ENCODE assay signal across 9 cellular contexts in the genomic region with DNA sequence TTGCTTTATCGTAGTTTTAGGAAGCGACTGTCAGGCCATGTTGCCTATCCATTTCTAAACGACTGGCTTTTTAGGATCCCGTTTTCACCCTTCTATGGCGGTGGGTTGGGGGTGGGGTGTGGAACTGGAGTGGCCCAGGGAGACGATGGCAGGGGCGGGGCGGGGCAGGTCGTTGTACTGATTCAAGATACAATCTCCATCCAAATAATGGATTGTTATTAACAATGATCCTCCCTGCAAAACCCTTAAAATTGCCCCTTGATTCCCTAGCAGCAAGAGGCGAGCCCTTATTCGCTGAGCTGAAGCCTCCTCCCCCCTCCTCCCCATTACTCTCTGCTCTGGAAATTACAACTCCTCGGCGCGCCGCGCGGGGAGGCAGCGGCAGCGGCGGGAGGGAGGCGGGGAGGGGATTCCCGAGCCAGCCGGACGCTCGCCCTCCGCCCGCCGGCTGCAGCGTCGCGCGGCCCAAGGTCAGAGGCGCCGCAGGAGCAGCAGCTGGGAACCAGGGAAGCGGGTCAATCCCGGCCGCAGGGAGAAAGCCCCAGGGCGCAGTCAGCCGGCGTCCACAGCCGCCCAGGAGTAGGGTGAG. TPM values are rescaled to one million over a fixed set of nuclear protein-coding genes. Genes with fewer than 3 reads are reported as not detected.
A peak's percentile ranks its signal among the peaks of the same experiment; 100 is the strongest.
DNase-seq lines count a peak whose midpoint lies in the region; ATAC-seq, FAIRE-seq and TF ChIP-seq lines count a peak whose summit lies in the region.
"Had no signal": no experiment of that assay in that cellular context is flagged by ENCODE, and none has a peak within 500 bp of the region (broad histone marks: within the 10 kb centered on the region; RNA-seq: fewer than 3 reads in every experiment).

A gene (plus strand): TSS at position 348 of the 589 bp plus-strand sequence. CDS start 912 bp downstream, outside the sequence.

- TF ChIP-seq CTCF in endothelial cell of umbilical vein (IDR thresholded peaks at IDR 0.05; ENCODE audit: extremely low read depth in 1 of 2, insufficient read depth in 1 of 2, low read depth in 1 of 2, low read length in 2 of 2), result no peak
- no peak for TF ChIP-seq CTCF in neural progenitor cell (IDR thresholded peaks at IDR 0.05)

- no peak for ATAC-seq in HG03521 (IDR thresholded peaks at IDR 0.05; ENCODE audit: unreplicated experiment)

- CTCF ChIA-PET in endothelial cell of umbilical vein (lab: Charles Lee), result interaction anchor here (1.2 to 1.8 kb wide), 4 partner anchors 54 to 520 kb away, joined by 3 to 5 read pairs (median 4); a partner anchor contains a TSS

- peaks cover 11% of the 10 kb centered on the region for H3F3A ChIP-seq in neural progenitor cell (ENCODE audit: low read depth)

- no peaks in the 10 kb centered on the region for H3K4me1 ChIP-seq in endothelial cell of umbilical vein (ENCODE audit: control insufficient read depth, extremely low read depth, insufficient read depth, low read length)
- H3K4me1 ChIP-seq in neural progenitor cell, result peaks cover 23% of the 10 kb centered on the region

- POLR2A ChIA-PET in endothelial cell of umbilical vein (lab: Charles Lee), result no interaction called here

- peak within 1 kb of the TSS; percentile 53 for H3K4me2 ChIP-seq in endothelial cell of umbilical vein (ENCODE audit: insufficient read depth, low read length)
- peak within 1 kb of the TSS; percentile 89 for H3K4me2 ChIP-seq in neural progenitor cell
- H3K4me2 ChIP-seq: KMS-11 had no signal

- DNase-seq in H7 (peak; percentile 91), NCI-H526 treated with DMSO at 0.1 percent for 48 hours (lab: John Stamatoyannopoulos, UW) (peak; percentile 21), endothelial cell of umbilical vein (ENCODE audit: low read depth, low spot score) (peak; percentile 21), neural progenitor cell (ENCODE audit: low spot score) (peak; percentile 74), NCI-H2029 treated with DMSO at 0.1 percent for 48 hours (lab: John Stamatoyannopoulos, UW) (no peak), SKM-1 (lab: John Stamatoyannopoulos, UW; ENCODE audit: unreplicated experiment) (no peak), dedifferentiated amniotic fluid mesenchymal stem cell (ENCODE audit: extremely low spot score) (no peak)

- H3K9me1 ChIP-seq in endothelial cell of umbilical vein (replicated peaks; ENCODE audit: control insufficient read depth, extremely low read depth, insufficient read depth, low read length), result no peaks in the 10 kb centered on the region

- no peak within 1 kb of the TSS for H2AFZ ChIP-seq in endothelial cell of umbilical vein (ENCODE audit: low read depth, low read length)
- H2AFZ ChIP-seq in neural progenitor cell (replicated peaks), result no peak within 1 kb of the TSS

- H3K27ac ChIP-seq in endothelial cell of umbilical vein (ENCODE audit: insufficient read depth, low read depth, low read length) (no peak within 1 kb of the TSS), neural progenitor cell (no peak within 1 kb of the TSS)
- H3K27ac ChIP-seq: KMS-11 had no signal

- H3K9ac ChIP-seq in endothelial cell of umbilical vein (replicated peaks; ENCODE audit: extremely low read depth, insufficient read depth, low read length), result no peak within 1 kb of the TSS
- no peak within 1 kb of the TSS for H3K9ac ChIP-seq in neural progenitor cell
- H3K9ac ChIP-seq: KMS-11 had no signal

- H3K36me3 ChIP-seq in H7 (replicated peaks; ENCODE audit: control insufficient read depth, insufficient read depth, low read length) (no peaks in the 10 kb centered on the region), endothelial cell of umbilical vein (ENCODE audit: control insufficient read depth in 2 of 2, extremely low read depth in 1 of 2, insufficient read depth in 2 of 2, low read length in 2 of 2) (no peaks in the 10 kb centered on the region), neural progenitor cell (no peaks in the 10 kb centered on the region)

- H3K27me3 ChIP-seq in H7 (ENCODE audit: control insufficient read depth, insufficient read depth, low read length) (peaks cover 78% of the 10 kb centered on the region), endothelial cell of umbilical vein (ENCODE audit: control insufficient read depth in 2 of 2, insufficient read depth in 2 of 2, low read length in 2 of 2) (peaks cover 57 to 74% of the 10 kb centered on the region in 2 experiments), neural progenitor cell (peaks cover 100% of the 10 kb centered on the region)

- intact Hi-C loops in endothelial cell of umbilical vein (cut with micrococcal nuclease), result loop anchor here (1.0 to 5.0 kb wide), 4 partner anchors 23 to 135 kb away; no protein-coding TSS in a partner anchor

- no TSS peak for BruUV-seq in endothelial cell of umbilical vein (replicated peaks; lab: Mats Ljungman, UMichigan)

- H3K4me1 Mint-ChIP-seq in neural progenitor cell, result peaks cover 4% of the 10 kb centered on the region

- no peaks in the 10 kb centered on the region for H3K9me3 ChIP-seq in endothelial cell of umbilical vein (replicated peaks; ENCODE audit: control insufficient read depth, insufficient read depth, low read length)
- H3K9me3 ChIP-seq in neural progenitor cell (ENCODE audit: low read depth), result no peaks in the 10 kb centered on the region

- H4K20me1 ChIP-seq in endothelial cell of umbilical vein (replicated peaks; ENCODE audit: control insufficient read depth, extremely low read depth, insufficient read depth, low read length) (no peaks in the 10 kb centered on the region), neural progenitor cell (ENCODE audit: low read depth) (peaks cover 41% of the 10 kb centered on the region)

- peaks cover 46% of the 10 kb centered on the region for H3K27me3 Mint-ChIP-seq in neural progenitor cell (ENCODE audit: insufficient read depth, low read depth)

- dilution Hi-C loops in endothelial cell of umbilical vein (cut with MboI; ENCODE audit: extremely low pct_ligation_motif_present, low sequenced_read_pairs), result no loop called here

- no peak within 1 kb of the TSS for H3K27ac Mint-ChIP-seq in neural progenitor cell

- H3K4me3 ChIP-seq in H7 (ENCODE audit: insufficient read depth, low read depth, low read length) (peak within 1 kb of the TSS; percentile 35), endothelial cell of umbilical vein (replicated peaks in 1 of 3; ENCODE audit: insufficient read depth in 1 of 3, low read depth in 1 of 3, low read length in 3 of 3) (peak within 1 kb of the TSS in 1 of 3 experiments; percentile 19), neural progenitor cell (peak within 1 kb of the TSS; percentile 46)

- H3K9me3 Mint-ChIP-seq in neural progenitor cell, result no peaks in the 10 kb centered on the region

- H3K79me2 ChIP-seq in endothelial cell of umbilical vein (ENCODE audit: control insufficient read depth, insufficient read depth, low read length) (no peaks in the 10 kb centered on the region), neural progenitor cell (ENCODE audit: low read depth) (no peaks in the 10 kb centered on the region)

- TF ChIP-seq POLR2A in endothelial cell of umbilical vein (IDR thresholded peaks at IDR 0.05; ENCODE audit: low read depth, low read length), result no peak

- H3K4me3 Mint-ChIP-seq in neural progenitor cell, result peak within 1 kb of the TSS; percentile 84

- FAIRE-seq in endothelial cell of umbilical vein (lab: Jason Lieb, UNC), result no peak

- H3K36me3 Mint-ChIP-seq in neural progenitor cell, result no peaks in the 10 kb centered on the region

TF ChIP-seq in endothelial cell of umbilical vein, 7 proteins besides CTCF, POLR2A, EP300 and RAD21:
- no peak for TF ChIP-seq POLR2AphosphoS5 (IDR thresholded peaks at IDR 0.05; ENCODE audit: insufficient read depth, low read depth, low read length)
- no peak for TF ChIP-seq MYC (IDR thresholded peaks at IDR 0.05; ENCODE audit: low read depth, low read length)
- TF ChIP-seq, protein P1, sequence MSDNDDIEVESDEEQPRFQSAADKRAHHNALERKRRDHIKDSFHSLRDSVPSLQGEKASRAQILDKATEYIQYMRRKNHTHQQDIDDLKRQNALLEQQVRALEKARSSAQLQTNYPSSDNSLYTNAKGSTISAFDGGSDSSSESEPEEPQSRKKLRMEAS (IDR thresholded peaks at IDR 0.05; ENCODE audit: insufficient read depth, insufficient read length), result no peak
- no peak for TF ChIP-seq FOS (IDR thresholded peaks at IDR 0.05; ENCODE audit: borderline replicate concordance, insufficient read depth, low read length)
- TF ChIP-seq EZH2 (IDR thresholded peaks at IDR 0.05; ENCODE audit: borderline replicate concordance, low read depth, low read length, severe bottlenecking), result no peak
- no peak for TF ChIP-seq GATA2 (IDR thresholded peaks at IDR 0.05; ENCODE audit: insufficient read depth, insufficient read length, low read depth, low read length)
- no peak for TF ChIP-seq JUN (IDR thresholded peaks at IDR 0.05; ENCODE audit: borderline replicate concordance, insufficient read depth, insufficient read length, low read depth)

RNA-seq across cellular contexts. Expression of the gene that starts here (rescaled TPM):
- not detected in 2 replicates for total RNA-seq in H7 (2014; rRNA removed; shearing (Covaris generic))
- total RNA-seq in endothelial cell of umbilical vein (not detected in 2 replicates), neural progenitor cell (ENCODE audit: low replicate concordance) (not detected in 2 replicates)
- not detected in 2 replicates for polyA plus RNA-seq in endothelial cell of umbilical vein
- polyA plus RNA-seq in endothelial cell of umbilical vein (2011; cell fraction: cytosol; rRNA removed), result not detected in 2 replicates
- polyA plus RNA-seq in endothelial cell of umbilical vein (2011; cell fraction: nucleus; rRNA removed), result not detected in 2 replicates
- not detected in 2 replicates for polyA plus RNA-seq in endothelial cell of umbilical vein (2012)
- polyA minus RNA-seq in endothelial cell of umbilical vein, result 0.11 TPM in 1 of 2 replicates, not detected in the other
- polyA minus RNA-seq in endothelial cell of umbilical vein (2011; cell fraction: cytosol; rRNA and poly(A)+ RNA removed), result not detected
- polyA minus RNA-seq in endothelial cell of umbilical vein (2011; cell fraction: nucleus; rRNA and poly(A)+ RNA removed), result not detected in 2 replicates

Comparison
In these comparisons a context has a peak if more than half of its experiments do, and no peak if none do; other contexts are left out.
1. Peak in DNase-seq and H3K4me3 ChIP-seq in H7; RNA of the gene not detected or under 1 TPM.
2. Peak in DNase-seq and H3K4me2 ChIP-seq in endothelial cell of umbilical vein; RNA of the gene not detected or under 1 TPM.
3. Peak in DNase-seq, H3K4me3 ChIP-seq and H3K4me2 ChIP-seq in neural progenitor cell; RNA of the gene not detected or under 1 TPM.